In genomic region chr1:26169201-26169600, GRCh38 we compare ENCODE assay signal across 8 cellular contexts. TPM values are rescaled to one million over a fixed set of nuclear protein-coding genes. Genes with fewer than 3 reads are reported as not detected.
DNase-seq lines count a peak whose midpoint lies in the region; ATAC-seq, FAIRE-seq and TF ChIP-seq lines count a peak whose summit lies in the region.

No MANE protein-coding gene starts in this region.

- peak overlapping the region in 1 of 2 donors; percentile 90 for H3K4me3 ChIP-seq in CD4-positive, alpha-beta memory T cell (ENCODE audit: low read length in 2 of 2)
- H3K4me3 ChIP-seq in PC-3 (ENCODE audit: low read length) (peak overlapping the region; percentile 98), endothelial cell of umbilical vein (replicated peaks in 1 of 3; ENCODE audit: insufficient read depth in 1 of 3, low read depth in 1 of 3, low read length in 3 of 3) (no peak overlapping the region), ovary (peak overlapping the region; percentile 91)

- H3K79me2 ChIP-seq in PC-3 (ENCODE audit: low read length) (peaks cover 19% of the 10 kb centered on the region), endothelial cell of umbilical vein (ENCODE audit: control insufficient read depth, insufficient read depth, low read length) (peaks cover 2% of the 10 kb centered on the region)

- no peak for DNase-seq in CD4-positive, alpha-beta memory T cell
- DNase-seq in PC-3 (no peak), endothelial cell of umbilical vein (ENCODE audit: low read depth, low spot score) (no peak), ovary (no peak), OCI-M2 (lab: John Stamatoyannopoulos, UW; ENCODE audit: unreplicated experiment) (no peak), posterior cingulate gyrus (no peak), NCI-H446 treated with DMSO at 0.1 percent for 48 hours (lab: John Stamatoyannopoulos, UW) (no peak)
- no peak for DNase-seq in activated CD4-positive, CD25-positive, alpha-beta regulatory T cell (lab: John Stamatoyannopoulos, UW)

- H4K20me1 ChIP-seq in PC-3 (ENCODE audit: low read length) = no peaks in the 10 kb centered on the region
- H4K20me1 ChIP-seq in endothelial cell of umbilical vein (replicated peaks; ENCODE audit: control insufficient read depth, extremely low read depth, insufficient read depth, low read length) = no peaks in the 10 kb centered on the region

- no peaks in the 10 kb centered on the region for H3K27me3 ChIP-seq in CD4-positive, alpha-beta memory T cell (ENCODE audit: insufficient read depth, low read length)
- H3K27me3 ChIP-seq in PC-3 (ENCODE audit: low read length) (no peaks in the 10 kb centered on the region), endothelial cell of umbilical vein (ENCODE audit: control insufficient read depth in 2 of 2, insufficient read depth in 2 of 2, low read length in 2 of 2) (no peaks in the 10 kb centered on the region), ovary (no peaks in the 10 kb centered on the region)

- peak overlapping the region; percentile 85 for H3K27ac ChIP-seq in CD4-positive, alpha-beta memory T cell (ENCODE audit: low read depth, low read length)
- H3K27ac ChIP-seq in PC-3 (ENCODE audit: low read length) (no peak overlapping the region), endothelial cell of umbilical vein (ENCODE audit: insufficient read depth, low read depth, low read length) (no peak overlapping the region), ovary (peak overlapping the region; percentile 43 to 76)

- BruUV-seq in PC-3 (replicated peaks; lab: Mats Ljungman, UMichigan) = no TSS peak
- BruUV-seq in endothelial cell of umbilical vein (replicated peaks; lab: Mats Ljungman, UMichigan) = no TSS peak

- dilution Hi-C loops in endothelial cell of umbilical vein (cut with MboI; ENCODE audit: extremely low pct_ligation_motif_present, low sequenced_read_pairs) = no loop called here

- intact Hi-C loops in CD4-positive, alpha-beta memory T cell (cut with micrococcal nuclease) = loop anchor here (1.0 to 5.0 kb wide), 3 partner anchors 65 to 223 kb away; partner anchors contain the start of gene CEP85
- intact Hi-C loops in PC-3 (cut with micrococcal nuclease) = loop anchor here (1.0 to 2.0 kb wide), 3 partner anchors 66 to 152 kb away; partner anchors contain the start of gene CEP85
- intact Hi-C loops in endothelial cell of umbilical vein (cut with micrococcal nuclease) = loop anchor here (1.0 kb wide), 4 partner anchors 65 to 194 kb away; partner anchors contain the start of gene CEP85
- intact Hi-C loops in ovary (cut with DNase I) = loop anchor here in 1 of 4 donors (5.0 kb wide), 1 partner anchor 63 kb away; the partner anchor contains the start of gene CEP85
- intact Hi-C loops in posterior cingulate gyrus (cut with DNase I) = loop anchor here (2.0 to 5.0 kb wide), 2 partner anchors 58 to 63 kb away; partner anchors contain the start of genes CEP85 and PDIK1L

- POLR2A ChIA-PET in CD4-positive, alpha-beta memory T cell (lab: Charles Lee; ENCODE audit: partially characterized antibody) = interaction anchor here (0.6 to 4.2 kb wide), 10 partner anchors 14 to 263 kb away, joined by 3 to 40 read pairs (median 4); partner anchors contain the start of genes CEP85, DHDDS and PAFAH2
- POLR2A ChIA-PET in PC-3 (lab: Charles Lee; ENCODE audit: unreplicated experiment) = interaction anchor here (0.6 kb wide), 1 partner anchor 937 kb away, joined by 4 read pairs; the partner anchor contains the start of gene SYF2
- POLR2A ChIA-PET in endothelial cell of umbilical vein (lab: Charles Lee) = no interaction called here

- H3K4me3 Mint-ChIP-seq in CD4-positive, alpha-beta memory T cell = peak overlapping the region; percentile 83 to 91 (median 88)

- no peaks in the 10 kb centered on the region for H3F3A ChIP-seq in PC-3 (ENCODE audit: low read length, unreplicated experiment)

- no peak for ATAC-seq in PC-3

- no peaks in the 10 kb centered on the region for H3K9me3 ChIP-seq in CD4-positive, alpha-beta memory T cell (ENCODE audit: control insufficient read depth in 1 of 2, low read length in 2 of 2)
- H3K9me3 ChIP-seq in PC-3 (ENCODE audit: low read length) (no peaks in the 10 kb centered on the region), endothelial cell of umbilical vein (replicated peaks; ENCODE audit: control insufficient read depth, insufficient read depth, low read length) (no peaks in the 10 kb centered on the region), ovary (no peaks in the 10 kb centered on the region)

- 21 to 29% (median 22%) methylated on average over 6 of the region's 6 CpGs for WGBS in ovary, 3 donors

- peak overlapping the region; percentile 97 for H2AFZ ChIP-seq in PC-3 (ENCODE audit: low read length)
- peak overlapping the region; percentile 77 for H2AFZ ChIP-seq in endothelial cell of umbilical vein (ENCODE audit: low read depth, low read length)

- CTCF ChIA-PET in CD4-positive, alpha-beta memory T cell (lab: Charles Lee; ENCODE audit: partially characterized antibody) = interaction anchor here (0.6 to 10.3 kb wide), 37 partner anchors 9 to 429 kb away, joined by 3 to 167 read pairs (median 4); partner anchors contain the start of gene CEP85
- CTCF ChIA-PET in PC-3 (lab: Charles Lee) (interaction anchor here (1.0 to 1.6 kb wide), 4 partner anchors 24 to 110 kb away, joined by 3 to 23 read pairs (median 4); partner anchors contain the start of genes CEP85 and PDIK1L), endothelial cell of umbilical vein (lab: Charles Lee) (interaction anchor here (0.9 to 3.7 kb wide), 38 partner anchors 8 to 248 kb away, joined by 3 to 48 read pairs (median 5); partner anchors contain the start of genes CATSPER4, CEP85, CNKSR1 and FAM110D)

- peaks cover 4 to 25% (median 16%) of the 10 kb centered on the region in 4 donors for H3K4me1 Mint-ChIP-seq in CD4-positive, alpha-beta memory T cell

- TF ChIP-seq EP300 in ovary (IDR thresholded peaks at IDR 0.05) = no peak

- peaks cover 23% of the 10 kb centered on the region for H3K4me1 ChIP-seq in CD4-positive, alpha-beta memory T cell (ENCODE audit: insufficient read depth, low read length)
- H3K4me1 ChIP-seq in PC-3 (ENCODE audit: insufficient read depth, low read length) = peaks cover 11% of the 10 kb centered on the region
- no peaks in the 10 kb centered on the region for H3K4me1 ChIP-seq in endothelial cell of umbilical vein (ENCODE audit: control insufficient read depth, extremely low read depth, insufficient read depth, low read length)
- peaks cover 9% of the 10 kb centered on the region for H3K4me1 ChIP-seq in ovary (ENCODE audit: insufficient read depth)

- TF ChIP-seq POLR2A in endothelial cell of umbilical vein (IDR thresholded peaks at IDR 0.05; ENCODE audit: low read depth, low read length) (no peak), ovary (IDR thresholded peaks at IDR 0.05) (no peak)

- H3K9me3 Mint-ChIP-seq in CD4-positive, alpha-beta memory T cell = no peaks in the 10 kb centered on the region

- H3K4me2 ChIP-seq in PC-3 (ENCODE audit: low read length) (peak overlapping the region; percentile 97), endothelial cell of umbilical vein (ENCODE audit: insufficient read depth, low read length) (no peak overlapping the region)

- no peaks in the 10 kb centered on the region for H3K9me1 ChIP-seq in endothelial cell of umbilical vein (replicated peaks; ENCODE audit: control insufficient read depth, extremely low read depth, insufficient read depth, low read length)

- no peak for TF ChIP-seq CTCF in PC-3 (conservative IDR thresholded peaks at IDR 0.05; ENCODE audit: low read depth, low read length)
- TF ChIP-seq CTCF in endothelial cell of umbilical vein (IDR thresholded peaks at IDR 0.05; ENCODE audit: extremely low read depth in 1 of 2, insufficient read depth in 1 of 2, low read depth in 1 of 2, low read length in 2 of 2) = no peak
- no peak for TF ChIP-seq CTCF in ovary (IDR thresholded peaks at IDR 0.05)

- no peaks in the 10 kb centered on the region for H3K9me2 ChIP-seq in PC-3 (replicated peaks; ENCODE audit: low read length)

- no peaks in the 10 kb centered on the region for H3K27me3 Mint-ChIP-seq in CD4-positive, alpha-beta memory T cell

- H3K36me3 Mint-ChIP-seq in CD4-positive, alpha-beta memory T cell = no peaks in the 10 kb centered on the region

- H3K9ac ChIP-seq in PC-3 (ENCODE audit: low read length) (no peak overlapping the region), endothelial cell of umbilical vein (replicated peaks; ENCODE audit: extremely low read depth, insufficient read depth, low read length) (no peak overlapping the region)

- no peak for FAIRE-seq in endothelial cell of umbilical vein (lab: Jason Lieb, UNC)

- no peaks in the 10 kb centered on the region for H3K36me3 ChIP-seq in CD4-positive, alpha-beta memory T cell (ENCODE audit: insufficient read depth, low read length)
- H3K36me3 ChIP-seq in PC-3 (ENCODE audit: low read depth, low read length) = no peaks in the 10 kb centered on the region
- H3K36me3 ChIP-seq in endothelial cell of umbilical vein (ENCODE audit: control insufficient read depth in 2 of 2, extremely low read depth in 1 of 2, insufficient read depth in 2 of 2, low read length in 2 of 2) = no peaks in the 10 kb centered on the region
- no peaks in the 10 kb centered on the region for H3K36me3 ChIP-seq in ovary

- H3K27ac Mint-ChIP-seq in CD4-positive, alpha-beta memory T cell = peak overlapping the region in 6 of 7 donors; percentile 25 to 94 (median 76)

RNA-seq across cellular contexts. Expression of gene C1orf232, which starts 0.4 kb away (rescaled TPM):
- total RNA-seq in CD4-positive, alpha-beta memory T cell = not detected
- not detected for polyA plus RNA-seq in CD4-positive, alpha-beta memory T cell
- total RNA-seq in PC-3 (2014; rRNA removed) (not detected in 2 replicates), endothelial cell of umbilical vein (not detected in 2 replicates), ovary (not detected)
- polyA plus RNA-seq in endothelial cell of umbilical vein (not detected in 2 replicates), ovary (not detected)
- polyA plus RNA-seq in endothelial cell of umbilical vein (2011; cell fraction: cytosol; rRNA removed) = not detected in 2 replicates
- polyA plus RNA-seq in endothelial cell of umbilical vein (2011; cell fraction: nucleus; rRNA removed) = not detected in 2 replicates
- polyA plus RNA-seq in endothelial cell of umbilical vein (2012) = not detected in 2 replicates
- polyA minus RNA-seq in endothelial cell of umbilical vein = not detected in 2 replicates
- polyA minus RNA-seq in endothelial cell of umbilical vein (2011; cell fraction: cytosol; rRNA and poly(A)+ RNA removed) = not detected
- polyA minus RNA-seq in endothelial cell of umbilical vein (2011; cell fraction: nucleus; rRNA and poly(A)+ RNA removed) = not detected in 2 replicates

RNA-seq across cellular contexts. Expression of gene ZNF593, which starts 0.5 kb away (rescaled TPM):
- total RNA-seq in CD4-positive, alpha-beta memory T cell = 10 to 100 TPM; 10.7 to 12.4 TPM
- 10 to 100 TPM; 21.6 to 32.9 TPM for polyA plus RNA-seq in CD4-positive, alpha-beta memory T cell
- 155 and 165 TPM in 2 replicates for total RNA-seq in PC-3 (2014; rRNA removed)
- 30.5 and 41.0 TPM in 2 replicates for total RNA-seq in endothelial cell of umbilical vein
- polyA plus RNA-seq in endothelial cell of umbilical vein = 71.0 and 108 TPM in 2 replicates
- 53.6 and 60.5 TPM in 2 replicates for polyA plus RNA-seq in endothelial cell of umbilical vein (2011; cell fraction: cytosol; rRNA removed)
- 17.7 and 21.2 TPM in 2 replicates for polyA plus RNA-seq in endothelial cell of umbilical vein (2011; cell fraction: nucleus; rRNA removed)
- 28.2 and 36.2 TPM in 2 replicates for polyA plus RNA-seq in endothelial cell of umbilical vein (2012)
- 8.7 and 9.0 TPM in 2 replicates for polyA minus RNA-seq in endothelial cell of umbilical vein
- polyA minus RNA-seq in endothelial cell of umbilical vein (2011; cell fraction: cytosol; rRNA and poly(A)+ RNA removed) = 25.8 TPM
- 6.0 and 6.6 TPM in 2 replicates for polyA minus RNA-seq in endothelial cell of umbilical vein (2011; cell fraction: nucleus; rRNA and poly(A)+ RNA removed)
- 10 to 100 TPM; 17.8 to 62.5 (median 40.1) TPM for total RNA-seq in ovary
- polyA plus RNA-seq in ovary = 10 to 100 TPM in 1 of 2 donors, 1 to 10 TPM in 1; 1.8 to 36.5 TPM

RNA-seq across cellular contexts. Expression of gene ZNF593OS, which starts 2.4 kb away (rescaled TPM):
- not detected for total RNA-seq in CD4-positive, alpha-beta memory T cell
- polyA plus RNA-seq in CD4-positive, alpha-beta memory T cell = under 1 TPM; 0.53 to 0.78 TPM
- total RNA-seq in PC-3 (2014; rRNA removed) (not detected in 2 replicates), endothelial cell of umbilical vein (not detected in 2 replicates), ovary (not detected)
- polyA plus RNA-seq in endothelial cell of umbilical vein (not detected in 2 replicates), ovary (under 1 TPM in 1 of 2 donors, not detected in 1; 0.54 TPM)
- not detected in 2 replicates for polyA plus RNA-seq in endothelial cell of umbilical vein (2011; cell fraction: cytosol; rRNA removed)
- not detected in 2 replicates for polyA plus RNA-seq in endothelial cell of umbilical vein (2011; cell fraction: nucleus; rRNA removed)
- polyA plus RNA-seq in endothelial cell of umbilical vein (2012) = 0.23 and 0.32 TPM in 2 replicates
- not detected in 2 replicates for polyA minus RNA-seq in endothelial cell of umbilical vein
- polyA minus RNA-seq in endothelial cell of umbilical vein (2011; cell fraction: cytosol; rRNA and poly(A)+ RNA removed) = not detected
- polyA minus RNA-seq in endothelial cell of umbilical vein (2011; cell fraction: nucleus; rRNA and poly(A)+ RNA removed) = not detected in 2 replicates

RNA-seq across cellular contexts. Expression of gene CNKSR1, which starts 8.1 kb away (rescaled TPM):
- 1 to 10 TPM; 3.4 to 4.5 TPM for total RNA-seq in CD4-positive, alpha-beta memory T cell
- 1 to 10 TPM in 1 of 2 donors, under 1 TPM in 1; 0.28 to 1.1 TPM for polyA plus RNA-seq in CD4-positive, alpha-beta memory T cell
- total RNA-seq in PC-3 (2014; rRNA removed) (32.1 and 34.5 TPM in 2 replicates), endothelial cell of umbilical vein (not detected in 2 replicates), ovary (10 to 100 TPM in 1 of 7 donors, 1 to 10 TPM in 6; 2.9 to 16.8 (median 6.3) TPM)
- polyA plus RNA-seq in endothelial cell of umbilical vein (0.19 and 0.22 TPM in 2 replicates), ovary (1 to 10 TPM in 1 of 2 donors, under 1 TPM in 1; 0.73 to 1.7 TPM)
- polyA plus RNA-seq in endothelial cell of umbilical vein (2011; cell fraction: cytosol; rRNA removed) = 0.10 and 0.28 TPM in 2 replicates
- 0.67 and 1.1 TPM in 2 replicates for polyA plus RNA-seq in endothelial cell of umbilical vein (2011; cell fraction: nucleus; rRNA removed)
- polyA plus RNA-seq in endothelial cell of umbilical vein (2012) = 0.20 TPM in 1 of 2 replicates, not detected in the other
- 0.61 TPM in 1 of 2 replicates, not detected in the other for polyA minus RNA-seq in endothelial cell of umbilical vein
- polyA minus RNA-seq in endothelial cell of umbilical vein (2011; cell fraction: cytosol; rRNA and poly(A)+ RNA removed) = 3.8 TPM
- not detected in 2 replicates for polyA minus RNA-seq in endothelial cell of umbilical vein (2011; cell fraction: nucleus; rRNA and poly(A)+ RNA removed)

RNA-seq across cellular contexts. Expression of gene FAM110D, which starts 10.3 kb away (rescaled TPM):
- not detected for total RNA-seq in CD4-positive, alpha-beta memory T cell
- polyA plus RNA-seq in CD4-positive, alpha-beta memory T cell = not detected
- not detected in 2 replicates for total RNA-seq in PC-3 (2014; rRNA removed)
- 4.4 and 5.1 TPM in 2 replicates for total RNA-seq in endothelial cell of umbilical vein
- polyA plus RNA-seq in endothelial cell of umbilical vein = 2.6 and 3.8 TPM in 2 replicates
- polyA plus RNA-seq in endothelial cell of umbilical vein (2011; cell fraction: cytosol; rRNA removed) = 1.6 and 2.2 TPM in 2 replicates
- polyA plus RNA-seq in endothelial cell of umbilical vein (2011; cell fraction: nucleus; rRNA removed) = 0.95 and 0.97 TPM in 2 replicates
- 2.8 and 4.1 TPM in 2 replicates for polyA plus RNA-seq in endothelial cell of umbilical vein (2012)
- 2.1 and 2.5 TPM in 2 replicates for polyA minus RNA-seq in endothelial cell of umbilical vein
- not detected for polyA minus RNA-seq in endothelial cell of umbilical vein (2011; cell fraction: cytosol; rRNA and poly(A)+ RNA removed)
- 0.96 and 1.2 TPM in 2 replicates for polyA minus RNA-seq in endothelial cell of umbilical vein (2011; cell fraction: nucleus; rRNA and poly(A)+ RNA removed)
- 1 to 10 TPM in 6 of 7 donors, under 1 TPM in 1; 0.91 to 4.9 (median 2.1) TPM for total RNA-seq in ovary
- polyA plus RNA-seq in ovary = 1 to 10 TPM; 1.6 to 3.0 TPM

Comparison
In these comparisons a context has a peak if more than half of its experiments do, and no peak if none do; other contexts are left out.
1. H3K27ac ChIP-seq: peak in CD4-positive, alpha-beta memory T cell (single experiment) and ovary (2 of 2); none in PC-3 (single experiment) and endothelial cell of umbilical vein (single experiment).
2. H3K4me3 ChIP-seq: peak in PC-3 (single experiment) and ovary (single experiment); none in endothelial cell of umbilical vein (0 of 3).